In genomic region chr2:28764909-28765308, GRCh38 we compare ENCODE assay signal across 17 cellular contexts. TPM values are rescaled to one million over a fixed set of nuclear protein-coding genes. Genes with fewer than 3 reads are reported as not detected.
DNase-seq lines count a peak whose midpoint lies in the region; TF ChIP-seq lines count a peak whose summit lies in the region.
"Had no signal": no experiment of that assay in that cellular context is flagged by ENCODE, and none has a peak within 500 bp of the region (broad histone marks: within the 10 kb centered on the region; RNA-seq: fewer than 3 reads in every experiment).

No MANE protein-coding gene starts in this region.

- peaks cover 14 to 28% of the 10 kb centered on the region in 2 experiments for H3K36me3 ChIP-seq in SK-N-SH (replicated peaks in 1 of 2; ENCODE audit: control insufficient read depth in 1 of 2, insufficient read depth in 2 of 2, low read length in 1 of 2)

- H3K27ac ChIP-seq in SK-N-SH (ENCODE audit: low read depth in 2 of 2, low read length in 1 of 2) (peak overlapping the region in 1 of 2 experiments; percentile 60; a peak in 3 of 4 replicates), coronary artery (peak overlapping the region in 1 of 2 donors; percentile 1)
- H3K27ac ChIP-seq: BLaER1 had no signal

- H3K4me1 Mint-ChIP-seq in activated T-cell treated with anti-CD3 and anti-CD28 coated beads, Interleukin-2, amount 50 U/mL, for 24 hours (ENCODE audit: low read depth) = peaks cover 92% of the 10 kb centered on the region
- H3K4me1 Mint-ChIP-seq in progenitor cell of endocrine pancreas (ENCODE audit: low read depth) = peaks cover 18% of the 10 kb centered on the region

- CTCF ChIA-PET in SK-N-SH (lab: Yijun Ruan, JAX) = interaction anchor here (1.2 to 2.3 kb wide), 3 partner anchors 9 to 198 kb away, joined by 3 to 15 read pairs (median 6); no protein-coding TSS in a partner anchor

- H3K9ac ChIP-seq in SK-N-SH = no peak overlapping the region
- H3K9ac ChIP-seq: BLaER1 had no signal

- no peak for TF ChIP-seq CTCF in SK-N-SH (IDR thresholded peaks at IDR 0.05)
- no peak for TF ChIP-seq CTCF in coronary artery (IDR thresholded peaks at IDR 0.05)
- no peak for TF ChIP-seq CTCF in progenitor cell of endocrine pancreas (IDR thresholded peaks at IDR 0.05; ENCODE audit: unreplicated experiment)

- peak overlapping the region; percentile 42 for H3K27ac Mint-ChIP-seq in activated T-cell treated with anti-CD3 and anti-CD28 coated beads, Interleukin-2, amount 50 U/mL, for 24 hours
- H3K27ac Mint-ChIP-seq in progenitor cell of endocrine pancreas = peak overlapping the region; percentile 38

- H3K9me3 ChIP-seq in SK-N-SH = no peaks in the 10 kb centered on the region
- H3K9me3 ChIP-seq: Caco-2 had no signal

- peak overlapping the region; percentile 29 for H3K4me2 ChIP-seq in SK-N-SH
- H3K4me2 ChIP-seq: BLaER1 had no signal

- no peak overlapping the region for H3K4me3 Mint-ChIP-seq in activated T-cell treated with anti-CD3 and anti-CD28 coated beads, Interleukin-2, amount 50 U/mL, for 24 hours
- no peak overlapping the region for H3K4me3 Mint-ChIP-seq in progenitor cell of endocrine pancreas (ENCODE audit: low read depth)
- H3K4me3 Mint-ChIP-seq: IgD-negative memory B cell had no signal

- H3K4me1 ChIP-seq in SK-N-SH (ENCODE audit: control insufficient read depth in 1 of 2, insufficient read depth in 2 of 2, low read depth in 1 of 2, low read length in 1 of 2) = peaks cover 5 to 21% of the 10 kb centered on the region in 2 experiments; a peak in 3 of 4 replicates
- H3K4me1 ChIP-seq: Caco-2 had no signal

- DNase-seq in activated T-cell treated with anti-CD3 and anti-CD28 coated beads, Interleukin-2, amount 50 U/mL, for 24 hours = no peak
- DNase-seq in activated T-cell treated with anti-CD3 and anti-CD28 coated beads, Interleukin-2, amount 50 U/mL, for 1 hour = no peak
- DNase-seq in SK-N-SH (no peak), coronary artery (ENCODE audit: low spot score) (no peak), progenitor cell of endocrine pancreas (ENCODE audit: low spot score, unreplicated experiment) (no peak), erythroblast (lab: John Stamatoyannopoulos, UW) (no peak), NCI-H1417 (lab: John Stamatoyannopoulos, UW) (no peak)
- DNase-seq in stimulated activated CD4-positive, alpha-beta T cell treated with anti-CD3 and anti-CD28 coated beads, Interleukin-4, amount 100 ng/mL, for 1 hour = no peak
- DNase-seq: 8988T, Caco-2, HCEC 1CT, NCI-H1417 treated with DMSO at 0.1 percent for 48 hours, NCI-H2029 treated with DMSO at 0.1 percent for 48 hours, NCI-H510A, NCI-H82 had no signal

- H3K9me3 Mint-ChIP-seq in activated T-cell treated with anti-CD3 and anti-CD28 coated beads, Interleukin-2, amount 50 U/mL, for 24 hours = no peaks in the 10 kb centered on the region
- H3K9me3 Mint-ChIP-seq in progenitor cell of endocrine pancreas (ENCODE audit: low read depth) = peaks cover 11% of the 10 kb centered on the region
- H3K9me3 Mint-ChIP-seq: IgD-negative memory B cell had no signal

- H3K27me3 ChIP-seq in SK-N-SH (ENCODE audit: insufficient read depth) = no peaks in the 10 kb centered on the region
- H3K27me3 ChIP-seq: BLaER1 had no signal

- 95% methylated on average over 2 of the region's 2 CpGs for WGBS in SK-N-SH (ENCODE audit: low lambda C conversion rate)

- no peak for TF ChIP-seq RAD21 in SK-N-SH (IDR thresholded peaks at IDR 0.05; ENCODE audit: low read length)

- POLR2A ChIA-PET in SK-N-SH (lab: Yijun Ruan, JAX) = no interaction called here

- H3K36me3 Mint-ChIP-seq in activated T-cell treated with anti-CD3 and anti-CD28 coated beads, Interleukin-2, amount 50 U/mL, for 24 hours (ENCODE audit: low read depth) = peaks cover 63% of the 10 kb centered on the region
- peaks cover 18% of the 10 kb centered on the region for H3K36me3 Mint-ChIP-seq in progenitor cell of endocrine pancreas (ENCODE audit: insufficient read depth)
- H3K36me3 Mint-ChIP-seq: IgD-negative memory B cell had no signal

- no peak for TF ChIP-seq POLR2A in erythroblast (IDR thresholded peaks at IDR 0.05; ENCODE audit: low read length)

- H4K20me1 ChIP-seq in SK-N-SH (ENCODE audit: insufficient read depth) = peaks cover 98% of the 10 kb centered on the region

- H3F3A ChIP-seq in SK-N-SH (replicated peaks; ENCODE audit: insufficient read depth) = peaks cover 18% of the 10 kb centered on the region

- peaks cover 100% of the 10 kb centered on the region for H3K79me2 ChIP-seq in SK-N-SH (ENCODE audit: insufficient read depth)

- H3K4me3 ChIP-seq in SK-N-SH (ENCODE audit: low read depth in 2 of 2, low read length in 1 of 2) = no peak overlapping the region
- H3K4me3 ChIP-seq in coronary artery = peak overlapping the region; percentile 4
- H3K4me3 ChIP-seq: BLaER1 had no signal

- no peaks in the 10 kb centered on the region for H3K9me2 ChIP-seq in SK-N-SH

- TF ChIP-seq EP300 in SK-N-SH (IDR thresholded peaks at IDR 0.05; ENCODE audit: borderline replicate concordance in 1 of 2, low read depth in 1 of 2, low read length in 1 of 2) = no peak

- H3K27me3 Mint-ChIP-seq in activated T-cell treated with anti-CD3 and anti-CD28 coated beads, Interleukin-2, amount 50 U/mL, for 24 hours = no peaks in the 10 kb centered on the region
- H3K27me3 Mint-ChIP-seq in progenitor cell of endocrine pancreas = no peaks in the 10 kb centered on the region
- H3K27me3 Mint-ChIP-seq: IgD-negative memory B cell had no signal

- H2AFZ ChIP-seq in SK-N-SH (ENCODE audit: low read depth) = no peak overlapping the region

TF ChIP-seq in SK-N-SH, 30 proteins besides CTCF, POLR2A, EP300 and RAD21:
- TF ChIP-seq EZH2phosphoT487 (IDR thresholded peaks at IDR 0.05; ENCODE audit: borderline replicate concordance, low read depth) (no peak), YY1 (IDR thresholded peaks at IDR 0.05; ENCODE audit: low read depth) (no peak), TAF1 (IDR thresholded peaks at IDR 0.05; ENCODE audit: borderline replicate concordance, low read depth, low read length) (no peak), MXI1 (IDR thresholded peaks at IDR 0.05; ENCODE audit: low read depth, low read length) (no peak), GATA2 (CRISPR knock-in tag; IDR thresholded peaks at IDR 0.05) (no peak), ZBTB33 (IDR thresholded peaks at IDR 0.05; ENCODE audit: borderline replicate concordance, low read depth) (no peak), SIN3A (IDR thresholded peaks at IDR 0.05; ENCODE audit: borderline replicate concordance, low read depth, low read length) (no peak), NRF1 (IDR thresholded peaks at IDR 0.05; ENCODE audit: low read depth, low read length) (no peak), PBX3 (IDR thresholded peaks at IDR 0.05) (no peak), FOXJ3 (CRISPR knock-in tag; IDR thresholded peaks at IDR 0.05) (no peak), GABPA (IDR thresholded peaks at IDR 0.05; ENCODE audit: low read depth) (no peak), TEAD4 (IDR thresholded peaks at IDR 0.05; ENCODE audit: borderline replicate concordance, insufficient read depth) (no peak)

RNA-seq across cellular contexts. Expression of gene PPP1CB, which starts 13.3 kb away (rescaled TPM):
- polyA plus RNA-seq in SK-N-SH (2012; rRNA removed) = 21.7 and 24.7 TPM in 2 replicates
- polyA plus RNA-seq in SK-N-SH (2012; cell fraction: cytosol; rRNA removed) = 26.6 and 31.3 TPM in 2 replicates
- 9.1 and 17.2 TPM in 2 replicates for polyA plus RNA-seq in SK-N-SH (2012; cell fraction: nucleus; rRNA removed)
- total RNA-seq in progenitor cell of endocrine pancreas = 192 and 193 TPM in 2 replicates

RNA-seq across cellular contexts. Expression of gene SPDYA, which starts 45.7 kb away (rescaled TPM):
- 0.10 TPM in 1 of 2 replicates, not detected in the other for polyA plus RNA-seq in SK-N-SH (2012; rRNA removed)
- polyA plus RNA-seq in SK-N-SH (2012; cell fraction: cytosol; rRNA removed) = 0.04 TPM in 2 replicates
- 0.11 and 0.18 TPM in 2 replicates for polyA plus RNA-seq in SK-N-SH (2012; cell fraction: nucleus; rRNA removed)
- 1.6 and 2.0 TPM in 2 replicates for total RNA-seq in progenitor cell of endocrine pancreas
